ENCODE assay signal across 10 cellular contexts in the genomic region with DNA sequence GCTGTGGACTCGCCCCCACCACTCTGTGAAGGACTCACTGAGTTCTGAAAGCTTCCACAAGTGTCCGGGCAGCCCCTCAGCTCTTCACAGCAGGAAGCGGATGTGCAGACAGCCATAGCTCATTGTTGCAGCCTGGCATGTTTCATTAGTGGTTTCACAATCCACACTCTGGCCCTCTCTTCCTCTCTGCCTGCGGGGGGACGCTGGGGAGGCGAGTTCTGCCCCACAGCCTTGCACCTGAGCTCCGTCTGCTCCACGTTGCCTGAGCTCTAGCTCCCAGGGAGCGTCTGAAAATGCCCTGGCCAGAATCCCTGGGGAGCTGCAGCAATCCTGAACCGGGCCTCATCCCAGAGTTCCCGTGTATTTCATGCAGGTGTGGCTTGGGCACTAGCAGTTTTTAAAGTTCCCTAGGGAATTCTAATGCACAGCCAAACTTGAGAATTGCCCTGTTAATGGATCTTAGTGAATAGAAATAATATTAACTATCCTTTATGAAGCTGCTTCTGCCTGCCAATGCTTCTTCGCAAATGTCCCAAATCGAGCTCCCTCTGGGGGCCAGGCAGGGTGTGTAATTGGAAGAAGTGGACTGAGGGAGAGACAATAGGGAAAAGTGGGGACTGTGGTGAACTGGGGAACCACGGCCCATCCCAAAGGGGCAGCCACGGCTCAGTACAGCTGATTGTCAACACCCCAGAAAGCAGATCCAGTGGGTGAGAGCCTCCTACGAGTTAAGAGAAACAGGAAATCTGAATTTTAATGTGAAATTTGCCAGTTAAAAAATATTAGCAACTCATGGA. TPM values are rescaled to one million over a fixed set of nuclear protein-coding genes. Genes with fewer than 3 reads are reported as not detected.
DNase-seq lines count a peak whose midpoint lies in the region; ATAC-seq, FAIRE-seq and TF ChIP-seq lines count a peak whose summit lies in the region.
"Had no signal": no experiment of that assay in that cellular context is flagged by ENCODE, and none has a peak within 500 bp of the region (broad histone marks: within the 10 kb centered on the region; RNA-seq: fewer than 3 reads in every experiment).

No MANE protein-coding gene starts in this region.

- H3K4me1 ChIP-seq in kidney (ENCODE audit: control insufficient read depth in 1 of 2, insufficient read depth in 1 of 2, low read depth in 1 of 2, low read length in 2 of 2), result peaks cover 0 to 2% of the 10 kb centered on the region in 2 donors
- peaks cover 30% of the 10 kb centered on the region for H3K4me1 ChIP-seq in smooth muscle cell (ENCODE audit: low read depth)

- intact Hi-C loops in kidney (cut with DNase I), result no loop called here

- no peaks in the 10 kb centered on the region for H3K27me3 ChIP-seq in smooth muscle cell (ENCODE audit: low read depth)

- no peak overlapping the region for H3K4me2 ChIP-seq in smooth muscle cell

- DNase-seq in COLO668 (lab: John Stamatoyannopoulos, UW; ENCODE audit: unreplicated experiment) (peak; percentile 75), SKM-1 treated with dmso at 0.1 percent for 144 hours (lab: John Stamatoyannopoulos, UW; ENCODE audit: unreplicated experiment) (peak; percentile 89), kidney (peak; percentile 70), smooth muscle cell (lab: John Stamatoyannopoulos, UW; ENCODE audit: unreplicated experiment) (no peak), RKO (ENCODE audit: low spot score) (no peak)
- no peak for DNase-seq in activated CD4-positive, CD25-positive, alpha-beta regulatory T cell treated with anti-CD3 and anti-CD28 coated beads, Interleukin-2, amount 50 U/mL, for 72 hours

- H3K36me3 ChIP-seq in kidney (ENCODE audit: control insufficient read depth in 1 of 2, insufficient read depth in 2 of 2, low read length in 2 of 2) (no peaks in the 10 kb centered on the region), smooth muscle cell (ENCODE audit: low read depth) (no peaks in the 10 kb centered on the region)

- WGBS in smooth muscle cell (ENCODE audit: low lambda C conversion rate), result 60% methylated on average over 16 of the region's 16 CpGs

- H3K9ac ChIP-seq in kidney (ENCODE audit: low read length in 2 of 2) (no peak overlapping the region), smooth muscle cell (ENCODE audit: low read depth) (no peak overlapping the region)

- H3K27ac ChIP-seq in kidney (ENCODE audit: low read depth in 2 of 2, low read length in 2 of 2) (no peak overlapping the region), smooth muscle cell (ENCODE audit: low read depth) (no peak overlapping the region)

- H2AFZ ChIP-seq in smooth muscle cell (ENCODE audit: low read depth), result no peak overlapping the region

- no peak overlapping the region for H3K4me3 ChIP-seq in kidney (ENCODE audit: low read length in 2 of 2)
- no peak overlapping the region for H3K4me3 ChIP-seq in smooth muscle cell

- H3K9me3 ChIP-seq in kidney (ENCODE audit: control insufficient read depth in 1 of 2, low read length in 2 of 2) (no peaks in the 10 kb centered on the region), smooth muscle cell (replicated peaks; ENCODE audit: low read depth) (no peaks in the 10 kb centered on the region)

- H4K20me1 ChIP-seq in smooth muscle cell (ENCODE audit: low read depth), result no peaks in the 10 kb centered on the region

- TF ChIP-seq CTCF in kidney (IDR thresholded peaks at IDR 0.05; ENCODE audit: borderline replicate concordance, extremely low read depth, insufficient read depth) (no peak), smooth muscle cell (IDR thresholded peaks at IDR 0.05; ENCODE audit: borderline replicate concordance, insufficient read depth, poor library complexity, severe bottlenecking) (no peak)

- FAIRE-seq in kidney (lab: Jason Lieb, UNC), result no peak

- ATAC-seq in GM18907 (IDR thresholded peaks at IDR 0.05; ENCODE audit: unreplicated experiment) (peak; percentile 62), HG03175 (IDR thresholded peaks at IDR 0.05; ENCODE audit: unreplicated experiment) (peak; percentile 57)

- no peaks in the 10 kb centered on the region for H3K79me2 ChIP-seq in smooth muscle cell (ENCODE audit: low read depth)

- H3F3A ChIP-seq in smooth muscle cell (ENCODE audit: low read depth), result no peaks in the 10 kb centered on the region

RNA-seq across cellular contexts. Expression of a gene that starts 51.5 kb away (rescaled TPM):
- total RNA-seq in kidney (not detected), smooth muscle cell (not detected in 2 replicates)
- polyA plus RNA-seq in kidney (ENCODE audit: insufficient read depth, low read depth, low replicate concordance) (not detected), smooth muscle cell (not detected in 2 replicates)
- total RNA-seq: M059J had no signal
- polyA plus RNA-seq: esophagus had no signal

Comparison
In these comparisons a context has a peak if more than half of its experiments do, and no peak if none do; other contexts are left out.
1. DNase-seq: peak in COLO668 (single experiment), SKM-1 treated with dmso at 0.1 percent for 144 hours (single experiment) and kidney (single experiment); none in smooth muscle cell (single experiment), RKO (single experiment) and activated CD4-positive, CD25-positive, alpha-beta regulatory T cell treated with anti-CD3 and anti-CD28 coated beads, Interleukin-2, amount 50 U/mL, for 72 hours (single experiment).